1 cellular context compared by ENCODE assay signal in genomic region chr9:4741365-4742031, GRCh38.
A peak's percentile ranks its signal among the peaks of the same experiment; 100 is the strongest.
TF ChIP-seq lines count a peak whose summit lies in the region.

No MANE protein-coding gene starts in this region.

TF ChIP-seq in HEK293, 187 proteins besides CTCF, POLR2A, EP300 and RAD21 (continued from another document and continues in another):
- TF ChIP-seq REST (tag by site-specific recombination; IDR thresholded peaks at IDR 0.05) (no peak), ZNF211 (tag by site-specific recombination; IDR thresholded peaks at IDR 0.05; ENCODE audit: low read depth) (no peak), ZNF658 (tag by site-specific recombination; IDR thresholded peaks at IDR 0.05) (no peak), ZBTB1 (tag by site-specific recombination; IDR thresholded peaks at IDR 0.05) (no peak), YY2 (tag by site-specific recombination; IDR thresholded peaks at IDR 0.05) (no peak), MYNN (tag by site-specific recombination; IDR thresholded peaks at IDR 0.05; ENCODE audit: borderline replicate concordance) (no peak), MEIS1 (CRISPR knock-in tag; IDR thresholded peaks at IDR 0.05; ENCODE audit: borderline replicate concordance) (no peak), ZEB2 (tag by site-specific recombination; IDR thresholded peaks at IDR 0.05) (no peak), ZNF585B (tag by site-specific recombination; IDR thresholded peaks at IDR 0.05) (no peak), ZBTB17 (tag by site-specific recombination; IDR thresholded peaks at IDR 0.05) (peak; percentile 36; the same call in 1 of the 2 replicates), ZSCAN4 (tag by site-specific recombination; IDR thresholded peaks at IDR 0.05) (no peak), OVOL3 (tag by site-specific recombination; IDR thresholded peaks at IDR 0.05) (no peak), TSHZ1 (tag by site-specific recombination; IDR thresholded peaks at IDR 0.05; ENCODE audit: borderline replicate concordance) (no peak), ZNF768 (tag by site-specific recombination; IDR thresholded peaks at IDR 0.05) (no peak), ZNF473 (tag by site-specific recombination; IDR thresholded peaks at IDR 0.05) (no peak), GLIS2 (tag by site-specific recombination; IDR thresholded peaks at IDR 0.05) (peak; percentile 70), ZNF202 (tag by site-specific recombination; IDR thresholded peaks at IDR 0.05; ENCODE audit: borderline replicate concordance) (peak; percentile 49; the same call in 1 of the 2 replicates), SP7 (tag by site-specific recombination; IDR thresholded peaks at IDR 0.05) (peak; percentile 17; the same call in 1 of the 2 replicates), ZBTB44 (tag by site-specific recombination; IDR thresholded peaks at IDR 0.05) (no peak), ZNF366 (tag by site-specific recombination; conservative IDR thresholded peaks at IDR 0.05) (peak; percentile 74), ZNF670 (tag by site-specific recombination; IDR thresholded peaks at IDR 0.05; ENCODE audit: low read depth) (no peak), ZNF146 (tag by site-specific recombination; IDR thresholded peaks at IDR 0.05) (no peak), SETDB1 (IDR thresholded peaks at IDR 0.05; ENCODE audit: insufficient read length, low read length) (no peak), ZNF571 (tag by site-specific recombination; IDR thresholded peaks at IDR 0.05) (no peak), ZNF830 (tag by site-specific recombination; IDR thresholded peaks at IDR 0.05; ENCODE audit: low read depth) (no peak), ZFP3 (tag by site-specific recombination; IDR thresholded peaks at IDR 0.05; ENCODE audit: low read depth) (no peak), AEBP2 (tag by site-specific recombination; IDR thresholded peaks at IDR 0.05; ENCODE audit: borderline replicate concordance) (no peak), KLF16 (tag by site-specific recombination; IDR thresholded peaks at IDR 0.05) (no peak), ZNF626 (tag by site-specific recombination; IDR thresholded peaks at IDR 0.05) (no peak), ZFP37 (tag by site-specific recombination; IDR thresholded peaks at IDR 0.05) (no peak), BCL11A (tag by site-specific recombination; IDR thresholded peaks at IDR 0.05; ENCODE audit: low read depth) (0 out of 2 replicates have a peak, but pooled peaks have one; percentile 19), ZNF132 (tag by site-specific recombination; IDR thresholded peaks at IDR 0.05; ENCODE audit: borderline replicate concordance) (no peak), ZNF133 (tag by site-specific recombination; IDR thresholded peaks at IDR 0.05) (no peak), ZNF138 (tag by site-specific recombination; IDR thresholded peaks at IDR 0.05; ENCODE audit: borderline replicate concordance) (no peak), ZNF777 (tag by site-specific recombination; IDR thresholded peaks at IDR 0.05; ENCODE audit: borderline replicate concordance) (peak; percentile 33; the same call in 1 of the 2 replicates), HOXC10 (CRISPR knock-in tag; IDR thresholded peaks at IDR 0.05) (no peak), ZNF37A (tag by site-specific recombination; IDR thresholded peaks at IDR 0.05) (no peak), ZNF223 (tag by site-specific recombination; IDR thresholded peaks at IDR 0.05) (no peak), ZNF580 (tag by site-specific recombination; IDR thresholded peaks at IDR 0.05) (no peak), GLIS1 (tag by site-specific recombination; IDR thresholded peaks at IDR 0.05) (peak; percentile 76), ZNF701 (tag by site-specific recombination; IDR thresholded peaks at IDR 0.05) (no peak), GLI4 (tag by site-specific recombination; IDR thresholded peaks at IDR 0.05) (no peak), ZNF558 (tag by site-specific recombination; IDR thresholded peaks at IDR 0.05) (no peak), ZNF654 (tag by site-specific recombination; IDR thresholded peaks at IDR 0.05; ENCODE audit: low read depth) (no peak), PRDM10 (tag by site-specific recombination; IDR thresholded peaks at IDR 0.05) (no peak; the same call in 1 of the 2 replicates), ZNF776 (tag by site-specific recombination; IDR thresholded peaks at IDR 0.05; ENCODE audit: borderline replicate concordance) (no peak), REPIN1 (tag by site-specific recombination; IDR thresholded peaks at IDR 0.05; ENCODE audit: low read depth) (no peak), ZSCAN5A (tag by site-specific recombination; IDR thresholded peaks at IDR 0.05) (no peak), ZBTB21 (tag by site-specific recombination; IDR thresholded peaks at IDR 0.05) (no peak), ZNF16 (tag by site-specific recombination; IDR thresholded peaks at IDR 0.05; ENCODE audit: low read depth) (no peak), ZNF274 (IDR thresholded peaks at IDR 0.05; ENCODE audit: low read length) (no peak), ZNF274 (tag by site-specific recombination; IDR thresholded peaks at IDR 0.05; ENCODE audit: borderline replicate concordance) (no peak), ZNF155 (tag by site-specific recombination; IDR thresholded peaks at IDR 0.05) (no peak), GFI1B (tag by site-specific recombination; IDR thresholded peaks at IDR 0.05) (no peak)
